ENCODE assay signal across 8 cellular contexts in genomic region chr22:50544078-50544745, GRCh38. TPM values are rescaled to one million over a fixed set of nuclear protein-coding genes. Genes with fewer than 3 reads are reported as not detected.
A peak's percentile ranks its signal among the peaks of the same experiment; 100 is the strongest.
DNase-seq lines count a peak whose midpoint lies in the region; ATAC-seq, FAIRE-seq and TF ChIP-seq lines count a peak whose summit lies in the region.

No MANE protein-coding gene starts in this region.

- no peak overlapping the region for H2BK5ac ChIP-seq in H9 (ENCODE audit: insufficient read length, low read length)

- H3T11ph ChIP-seq in H9 (ENCODE audit: low read length): no peak overlapping the region

- H3K9me3 Mint-ChIP-seq in H9: no peaks in the 10 kb centered on the region; a peak in 1 of 5 replicates
- H3K9me3 Mint-ChIP-seq in T-helper 2 cell treated with Interferon-gamma antibody and Interleukin-4, amounts not matched to agents 5 μg/mL and 100 μg/mL, for 36 hours: no peaks in the 10 kb centered on the region

- H3K27ac ChIP-seq in H9 (ENCODE audit: insufficient read length, low read depth, low read length) (no peak overlapping the region), K562 (ENCODE audit: extremely low read depth, low read depth, low read length) (no peak overlapping the region)

- H3K27me3 ChIP-seq in H9 (ENCODE audit: insufficient read depth, low read length): no peaks in the 10 kb centered on the region; the same call in 1 of the 2 replicates
- no peaks in the 10 kb centered on the region for H3K27me3 ChIP-seq in K562 (ENCODE audit: control insufficient read depth in 2 of 2, insufficient read depth in 2 of 2, low read length in 2 of 2)

- H3K14ac ChIP-seq in H9 (ENCODE audit: insufficient read depth, low read length): no peak overlapping the region

- TF ChIP-seq POLR2A in K562 (conservative IDR thresholded peaks at IDR 0.05): no peak

- no peaks in the 10 kb centered on the region for H3K4me1 Mint-ChIP-seq in H9
- peaks cover 51% of the 10 kb centered on the region for H3K4me1 Mint-ChIP-seq in T-helper 2 cell treated with Interferon-gamma antibody and Interleukin-4, amounts not matched to agents 5 μg/mL and 100 μg/mL, for 36 hours (ENCODE audit: low read depth)

- no peak overlapping the region for H3K9ac ChIP-seq in H9 (ENCODE audit: extremely low read depth, insufficient read length, low read length)
- H3K9ac ChIP-seq in K562 (ENCODE audit: insufficient read depth in 1 of 2, low read depth in 2 of 2, low read length in 2 of 2): no peak overlapping the region; a peak in 1 of 4 replicates

- H4K5ac ChIP-seq in H9 (ENCODE audit: insufficient read length, low read depth, low read length): no peak overlapping the region

- H3K27me3 Mint-ChIP-seq in H9 (ENCODE audit: low read depth): peaks cover 49% of the 10 kb centered on the region
- no peaks in the 10 kb centered on the region for H3K27me3 Mint-ChIP-seq in T-helper 2 cell treated with Interferon-gamma antibody and Interleukin-4, amounts not matched to agents 5 μg/mL and 100 μg/mL, for 36 hours (ENCODE audit: low read depth)

- peaks cover 2% of the 10 kb centered on the region for H3K23me2 ChIP-seq in H9 (ENCODE audit: insufficient read length, low read depth, low read length, poor library complexity, severe bottlenecking)

- TF ChIP-seq CTCF in H9 (conservative IDR thresholded peaks at IDR 0.05) (peak; percentile 78), K562 (IDR thresholded peaks at IDR 0.05 in 2 of 3, conservative IDR thresholded peaks at IDR 0.05 in 1 of 3; ENCODE audit: insufficient read depth in 2 of 3, low read depth in 1 of 3, low read length in 3 of 3) (no peak)

- no peak overlapping the region for H3K27ac Mint-ChIP-seq in H9
- peak overlapping the region; percentile 80 for H3K27ac Mint-ChIP-seq in T-helper 2 cell treated with Interferon-gamma antibody and Interleukin-4, amounts not matched to agents 5 μg/mL and 100 μg/mL, for 36 hours

- H3K23ac ChIP-seq in H9 (ENCODE audit: insufficient read length, low read depth, low read length): no peak overlapping the region

- no peaks in the 10 kb centered on the region for H3K4me1 ChIP-seq in H9 (ENCODE audit: insufficient read depth, low read length)
- peaks cover 12 to 38% of the 10 kb centered on the region in 2 experiments for H3K4me1 ChIP-seq in K562 (replicated peaks in 1 of 2; ENCODE audit: control insufficient read depth in 2 of 2, insufficient read depth in 2 of 2, low read length in 2 of 2)

- no peak for FAIRE-seq in K562 (lab: Jason Lieb, UNC)

- DNase-seq in AML-193 (lab: John Stamatoyannopoulos, UW) (peak; percentile 46 to 56), H9 (peak; percentile 89), K562 (ENCODE audit: extremely low read depth in 1 of 4, low spot score in 3 of 4) (no peak), inferior parietal cortex (ENCODE audit: extremely low spot score) (peak; percentile 35)
- peak; percentile 77 for DNase-seq in T-helper 2 cell treated with Interferon-gamma antibody and Interleukin-4, amounts not matched to agents 5 μg/mL and 100 μg/mL, for 36 hours (ENCODE audit: low spot score)
- DNase-seq in stimulated activated CD4-positive, alpha-beta T cell treated with anti-CD3 and anti-CD28 coated beads, Interleukin-1b, Interleukin-23, amount 100 ng/mL, for 48 hours: peak; percentile 85

- H2BK120ac ChIP-seq in H9 (ENCODE audit: low read depth, low read length, poor library complexity, severe bottlenecking): no peak overlapping the region

- no peak overlapping the region for H2AFZ ChIP-seq in H9 (ENCODE audit: low read length)
- H2AFZ ChIP-seq in K562 (ENCODE audit: low read depth, low read length): no peak overlapping the region

- H3K9me3 ChIP-seq in H9 (ENCODE audit: control insufficient read depth, low read depth, low read length): no peaks in the 10 kb centered on the region
- H3K9me3 ChIP-seq in K562 (replicated peaks; ENCODE audit: control insufficient read depth, insufficient read depth, low read depth, low read length): no peaks in the 10 kb centered on the region

- no TSS peak for BruUV-seq in K562 (replicated peaks; lab: Mats Ljungman, UMichigan)

- H3K79me2 ChIP-seq in H9 (ENCODE audit: insufficient read depth, low read length): no peaks in the 10 kb centered on the region
- no peaks in the 10 kb centered on the region for H3K79me2 ChIP-seq in K562 (ENCODE audit: control insufficient read depth, insufficient read depth, low read length)

- H3K79me1 ChIP-seq in H9 (ENCODE audit: insufficient read depth, low read depth, low read length, poor library complexity, severe bottlenecking): no peaks in the 10 kb centered on the region

- H2AK5ac ChIP-seq in H9 (ENCODE audit: insufficient read length, low read length): no peak overlapping the region

- H3K4me2 ChIP-seq in H9 (ENCODE audit: insufficient read depth, insufficient read length, low read length) (no peak overlapping the region), K562 (ENCODE audit: insufficient read depth, low read length) (no peak overlapping the region)

- no peak overlapping the region for H3K18ac ChIP-seq in H9 (ENCODE audit: insufficient read length, low read depth, low read length)

- no peak overlapping the region for H2BK15ac ChIP-seq in H9 (ENCODE audit: low read depth, low read length)

- no CpG with 5 or more reads among the region's 52 CpGs for WGBS in H9 (ENCODE audit: extremely low coverage, insufficient read length, low lambda C conversion rate)
- WGBS in K562 (ENCODE audit: insufficient coverage, low coverage, missing lambda C conversion rate): 91% methylated on average over 10 of the region's 52 CpGs

- CTCF ChIA-PET in K562 (lab: Yijun Ruan, JAX; ENCODE audit: low intra/inter-chr PET ratio): no interaction called here

- no peak overlapping the region for H3K56ac ChIP-seq in H9 (ENCODE audit: insufficient read length, low read depth, low read length)

- H4K8ac ChIP-seq in H9 (replicated peaks; ENCODE audit: insufficient read length, low read depth, low read length): no peak overlapping the region

- no peak overlapping the region for H3K4me3 ChIP-seq in K562

- H3K36me3 ChIP-seq in K562 (ENCODE audit: control insufficient read depth, insufficient read depth, low read length): no peaks in the 10 kb centered on the region

- H3K36me3 Mint-ChIP-seq in H9 (ENCODE audit: insufficient read depth in 1 of 3, low read depth in 3 of 3): no peaks in the 10 kb centered on the region
- H3K36me3 Mint-ChIP-seq in T-helper 2 cell treated with Interferon-gamma antibody and Interleukin-4, amounts not matched to agents 5 μg/mL and 100 μg/mL, for 36 hours (ENCODE audit: low read depth): peaks cover 2% of the 10 kb centered on the region

- ATAC-seq in K562 (no peak), GM18861 (IDR thresholded peaks at IDR 0.05; ENCODE audit: unreplicated experiment) (no peak), HG02970 (IDR thresholded peaks at IDR 0.05; ENCODE audit: low FRiP score, unreplicated experiment) (no peak)

- no peak overlapping the region for H4K91ac ChIP-seq in H9 (ENCODE audit: insufficient read length, low read depth, low read length)

- no peak overlapping the region for H3K4ac ChIP-seq in H9 (ENCODE audit: low read depth, low read length)

- in situ Hi-C loops in K562 (cut with MboI): no loop called here

- peak overlapping the region; percentile 27 to 46; a peak in 3 of 5 replicates for H3K4me3 Mint-ChIP-seq in H9
- peak overlapping the region; percentile 67 for H3K4me3 Mint-ChIP-seq in T-helper 2 cell treated with Interferon-gamma antibody and Interleukin-4, amounts not matched to agents 5 μg/mL and 100 μg/mL, for 36 hours

- H2BK12ac ChIP-seq in H9 (ENCODE audit: insufficient read length, low read depth, low read length): no peak overlapping the region

- TF ChIP-seq EP300 in K562 (IDR thresholded peaks at IDR 0.05; ENCODE audit: low read length): no peak

- H3K9me1 ChIP-seq in K562 (ENCODE audit: control insufficient read depth, insufficient read depth, low read length): no peaks in the 10 kb centered on the region

- H4K20me1 ChIP-seq in H9 (ENCODE audit: control insufficient read depth, insufficient read depth, insufficient read length) (no peaks in the 10 kb centered on the region), K562 (replicated peaks; ENCODE audit: control insufficient read depth, insufficient read depth, low read length) (no peaks in the 10 kb centered on the region)

- TF ChIP-seq RAD21 in K562 (CRISPR knock-in tag; conservative IDR thresholded peaks at IDR 0.05 in 1 of 2, IDR thresholded peaks at IDR 0.05 in 1 of 2): no peak

- intact Hi-C loops in K562 (cut with micrococcal nuclease): no loop called here

- H2BK20ac ChIP-seq in H9 (ENCODE audit: low read depth, low read length, poor library complexity, severe bottlenecking): no peak overlapping the region

- POLR2A ChIA-PET in K562 (lab: Yijun Ruan, JAX): no interaction called here

RNA-seq across cellular contexts. Expression of gene KLHDC7B, which starts 1.5 kb away (rescaled TPM):
- total RNA-seq in H9 (2021) (not detected in 2 replicates), K562 (2014; rRNA removed) (0.05 and 0.08 TPM in 2 replicates), K562 (2014; rRNA removed; fragmentation: Illumina TruSeq; extraction: Trizol) (not detected in 2 replicates), K562 (2015; rRNA removed; fragmentation: Illumina TruSeq; extraction: Trizol) (0.04 TPM in 2 replicates), K562 (2021) (0.22 TPM in 2 replicates)
- 0.14 and 0.28 TPM in 2 replicates for total RNA-seq in K562 (2011; cell fraction: chromatin; rRNA removed; ENCODE audit: low replicate concordance)
- total RNA-seq in K562 (2011; cell fraction: nucleolus; rRNA removed): 0.17 and 0.39 TPM in 2 replicates
- 0.22 and 0.31 TPM in 2 replicates for total RNA-seq in K562 (2011; cell fraction: nucleoplasm; rRNA removed)
- polyA plus RNA-seq in K562 (2011; rRNA removed) (0.09 TPM in 1 of 2 replicates, not detected in the other), K562 (2014; fragmentation: Illumina TruSeq; extraction: Trizol) (0.04 and 0.22 TPM in 2 replicates), K562 (2014; fragmentation: Nextera tagmentation; extraction: Ambion mirVana) (not detected), K562 (2014; rRNA removed) (0.07 and 0.15 TPM in 2 replicates)
- 0.03 and 0.06 TPM in 2 replicates for polyA plus RNA-seq in K562 (2011; cell fraction: cytosol; rRNA removed)
- 0.11 and 0.27 TPM in 2 replicates for polyA plus RNA-seq in K562 (2011; cell fraction: nucleus; rRNA removed)
- 0.52 and 46.0 TPM in 2 replicates for polyA plus RNA-seq in K562 (2012)
- 0.03 TPM in 1 of 2 replicates, not detected in the other for polyA minus RNA-seq in K562 (2011; rRNA and poly(A)+ RNA removed)
- polyA minus RNA-seq in K562 (2011; cell fraction: cytosol; rRNA and poly(A)+ RNA removed): 0.36 TPM in 1 of 2 replicates, not detected in the other
- polyA minus RNA-seq in K562 (2011; cell fraction: nucleus; rRNA and poly(A)+ RNA removed): 0.13 TPM in 1 of 2 replicates, not detected in the other

RNA-seq across cellular contexts. Expression of gene TYMP, which starts 14.4 kb away (rescaled TPM):
- total RNA-seq in H9 (2021): 0.61 and 1.0 TPM in 2 replicates
- total RNA-seq in K562 (2011; cell fraction: chromatin; rRNA removed; ENCODE audit: low replicate concordance): 0.30 TPM in 1 of 2 replicates, not detected in the other
- 1.3 and 1.4 TPM in 2 replicates for total RNA-seq in K562 (2011; cell fraction: nucleolus; rRNA removed)
- 0.46 TPM in 1 of 2 replicates, not detected in the other for total RNA-seq in K562 (2011; cell fraction: nucleoplasm; rRNA removed)
- total RNA-seq in K562 (2014; rRNA removed): 2.4 and 3.7 TPM in 2 replicates
- not detected in 2 replicates for total RNA-seq in K562 (2014; rRNA removed; fragmentation: Illumina TruSeq; extraction: Trizol)
- total RNA-seq in K562 (2015; rRNA removed; fragmentation: Illumina TruSeq; extraction: Trizol): not detected in 2 replicates
- total RNA-seq in K562 (2021): 2.6 and 4.0 TPM in 2 replicates
- polyA plus RNA-seq in K562 (2011; rRNA removed): 0.17 and 0.27 TPM in 2 replicates
- polyA plus RNA-seq in K562 (2011; cell fraction: cytosol; rRNA removed): 1.0 and 5.9 TPM in 2 replicates
- polyA plus RNA-seq in K562 (2011; cell fraction: nucleus; rRNA removed): 0.77 and 1.7 TPM in 2 replicates
- polyA plus RNA-seq in K562 (2012): 2.1 and 4.6 TPM in 2 replicates
- polyA plus RNA-seq in K562 (2014; fragmentation: Illumina TruSeq; extraction: Trizol): not detected in 2 replicates
- under 1 TPM in 1 of 2 experiments, not detected in 1; 0.03 TPM for polyA plus RNA-seq in K562 (2014; fragmentation: Nextera tagmentation; extraction: Ambion mirVana)
- polyA plus RNA-seq in K562 (2014; rRNA removed): 2.7 and 2.8 TPM in 2 replicates
- not detected in 2 replicates for polyA minus RNA-seq in K562 (2011; rRNA and poly(A)+ RNA removed)
- not detected in 2 replicates for polyA minus RNA-seq in K562 (2011; cell fraction: cytosol; rRNA and poly(A)+ RNA removed)
- polyA minus RNA-seq in K562 (2011; cell fraction: nucleus; rRNA and poly(A)+ RNA removed): 0.67 and 0.94 TPM in 2 replicates

RNA-seq across cellular contexts. Expression of gene SYCE3, which starts 18.5 kb away (rescaled TPM):
- 0.85 and 0.97 TPM in 2 replicates for total RNA-seq in H9 (2021)
- total RNA-seq in K562 (2011; cell fraction: chromatin; rRNA removed; ENCODE audit: low replicate concordance): not detected in 2 replicates
- total RNA-seq in K562 (2011; cell fraction: nucleolus; rRNA removed): not detected in 2 replicates
- not detected in 2 replicates for total RNA-seq in K562 (2011; cell fraction: nucleoplasm; rRNA removed)
- total RNA-seq in K562 (2014; rRNA removed): not detected in 2 replicates
- total RNA-seq in K562 (2014; rRNA removed; fragmentation: Illumina TruSeq; extraction: Trizol): not detected in 2 replicates
- total RNA-seq in K562 (2015; rRNA removed; fragmentation: Illumina TruSeq; extraction: Trizol): not detected in 2 replicates
- total RNA-seq in K562 (2021): not detected in 2 replicates
- polyA plus RNA-seq in K562 (2011; rRNA removed): not detected in 2 replicates
- 1.8 TPM in 1 of 2 replicates, not detected in the other for polyA plus RNA-seq in K562 (2011; cell fraction: cytosol; rRNA removed)
- 0.38 TPM in 1 of 2 replicates, not detected in the other for polyA plus RNA-seq in K562 (2011; cell fraction: nucleus; rRNA removed)
- 0.23 and 1.1 TPM in 2 replicates for polyA plus RNA-seq in K562 (2012)
- not detected in 2 replicates for polyA plus RNA-seq in K562 (2014; fragmentation: Illumina TruSeq; extraction: Trizol)
- under 1 TPM in 1 of 2 experiments, not detected in 1; 0.56 TPM for polyA plus RNA-seq in K562 (2014; fragmentation: Nextera tagmentation; extraction: Ambion mirVana)
- polyA plus RNA-seq in K562 (2014; rRNA removed): not detected in 2 replicates
- not detected in 2 replicates for polyA minus RNA-seq in K562 (2011; rRNA and poly(A)+ RNA removed)
- not detected in 2 replicates for polyA minus RNA-seq in K562 (2011; cell fraction: cytosol; rRNA and poly(A)+ RNA removed)
- not detected in 2 replicates for polyA minus RNA-seq in K562 (2011; cell fraction: nucleus; rRNA and poly(A)+ RNA removed)

RNA-seq across cellular contexts. Expression of gene SCO2, which starts 18.8 kb away (rescaled TPM):
- total RNA-seq in H9 (2021): 3.3 and 3.4 TPM in 2 replicates
- total RNA-seq in K562 (2011; cell fraction: chromatin; rRNA removed; ENCODE audit: low replicate concordance): not detected in 2 replicates
- 1.0 and 3.9 TPM in 2 replicates for total RNA-seq in K562 (2011; cell fraction: nucleolus; rRNA removed)
- not detected in 2 replicates for total RNA-seq in K562 (2011; cell fraction: nucleoplasm; rRNA removed)
- 2.2 and 2.6 TPM in 2 replicates for total RNA-seq in K562 (2014; rRNA removed)
- not detected in 2 replicates for total RNA-seq in K562 (2014; rRNA removed; fragmentation: Illumina TruSeq; extraction: Trizol)
- 0.26 and 0.69 TPM in 2 replicates for total RNA-seq in K562 (2015; rRNA removed; fragmentation: Illumina TruSeq; extraction: Trizol)
- 4.0 and 8.9 TPM in 2 replicates for total RNA-seq in K562 (2021)
- polyA plus RNA-seq in K562 (2011; rRNA removed): 1.1 and 2.2 TPM in 2 replicates
- 2.9 and 6.2 TPM in 2 replicates for polyA plus RNA-seq in K562 (2011; cell fraction: cytosol; rRNA removed)
- 0.51 and 1.7 TPM in 2 replicates for polyA plus RNA-seq in K562 (2011; cell fraction: nucleus; rRNA removed)
- polyA plus RNA-seq in K562 (2012): 1.7 and 7.0 TPM in 2 replicates
- polyA plus RNA-seq in K562 (2014; fragmentation: Illumina TruSeq; extraction: Trizol): 0.34 TPM in 1 of 2 replicates, not detected in the other
- not detected for polyA plus RNA-seq in K562 (2014; fragmentation: Nextera tagmentation; extraction: Ambion mirVana)
- polyA plus RNA-seq in K562 (2014; rRNA removed): 1.0 and 2.2 TPM in 2 replicates
- not detected in 2 replicates for polyA minus RNA-seq in K562 (2011; rRNA and poly(A)+ RNA removed)
- 1.2 TPM in 1 of 2 replicates, not detected in the other for polyA minus RNA-seq in K562 (2011; cell fraction: cytosol; rRNA and poly(A)+ RNA removed)
- polyA minus RNA-seq in K562 (2011; cell fraction: nucleus; rRNA and poly(A)+ RNA removed): 0.89 and 1.2 TPM in 2 replicates

RNA-seq across cellular contexts. Expression of gene CPT1B, which starts 34.0 kb away (rescaled TPM):
- total RNA-seq in H9 (2021): 65.7 and 68.3 TPM in 2 replicates
- 40.5 and 66.3 TPM in 2 replicates for total RNA-seq in K562 (2011; cell fraction: chromatin; rRNA removed; ENCODE audit: low replicate concordance)
- total RNA-seq in K562 (2011; cell fraction: nucleolus; rRNA removed): 34.2 and 39.4 TPM in 2 replicates
- 24.4 and 31.9 TPM in 2 replicates for total RNA-seq in K562 (2011; cell fraction: nucleoplasm; rRNA removed)
- 1.6 and 1.9 TPM in 2 replicates for total RNA-seq in K562 (2014; rRNA removed)
- total RNA-seq in K562 (2014; rRNA removed; fragmentation: Illumina TruSeq; extraction: Trizol): 0.61 and 1.8 TPM in 2 replicates
- 2.3 and 3.0 TPM in 2 replicates for total RNA-seq in K562 (2015; rRNA removed; fragmentation: Illumina TruSeq; extraction: Trizol)
- 3.8 and 4.0 TPM in 2 replicates for total RNA-seq in K562 (2021)
- 3.7 and 7.3 TPM in 2 replicates for polyA plus RNA-seq in K562 (2011; rRNA removed)
- 2.9 and 4.0 TPM in 2 replicates for polyA plus RNA-seq in K562 (2011; cell fraction: cytosol; rRNA removed)
- 59.6 and 64.2 TPM in 2 replicates for polyA plus RNA-seq in K562 (2011; cell fraction: nucleus; rRNA removed)
- 5.5 and 18.0 TPM in 2 replicates for polyA plus RNA-seq in K562 (2012)
- polyA plus RNA-seq in K562 (2014; fragmentation: Illumina TruSeq; extraction: Trizol): 2.0 and 2.6 TPM in 2 replicates
- polyA plus RNA-seq in K562 (2014; fragmentation: Nextera tagmentation; extraction: Ambion mirVana): under 1 TPM; 0.35 to 0.59 TPM
- 6.1 and 6.2 TPM in 2 replicates for polyA plus RNA-seq in K562 (2014; rRNA removed)
- 1.4 and 2.8 TPM in 2 replicates for polyA minus RNA-seq in K562 (2011; rRNA and poly(A)+ RNA removed)
- polyA minus RNA-seq in K562 (2011; cell fraction: cytosol; rRNA and poly(A)+ RNA removed): 0.76 TPM in 1 of 2 replicates, not detected in the other
- 7.1 and 10.0 TPM in 2 replicates for polyA minus RNA-seq in K562 (2011; cell fraction: nucleus; rRNA and poly(A)+ RNA removed)

Comparison
In these comparisons a context has a peak if more than half of its experiments do, and no peak if none do; other contexts are left out.
1. DNase-seq: peak in AML-193 (2 of 2), H9 (single experiment), T-helper 2 cell treated with Interferon-gamma antibody and Interleukin-4, amounts not matched to agents 5 μg/mL and 100 μg/mL, for 36 hours (single experiment), inferior parietal cortex (single experiment) and stimulated activated CD4-positive, alpha-beta T cell treated with anti-CD3 and anti-CD28 coated beads, Interleukin-1b, Interleukin-23, amount 100 ng/mL, for 48 hours (single experiment); none in K562 (0 of 4).